Comparison of ENCODE assay signal across 29 cellular contexts in genomic region chr15:51613988-51614387, GRCh38.
"Had no signal": no experiment of that assay in that cellular context is flagged by ENCODE, and none has a peak within 500 bp of the region (broad histone marks: within the 10 kb centered on the region; RNA-seq: fewer than 3 reads in every experiment).

No MANE protein-coding gene starts in this region.

- H3K27me3 ChIP-seq: brain microvascular endothelial cell, dorsolateral prefrontal cortex had no signal

- ATAC-seq: activated CD4-positive, CD25-positive, alpha-beta regulatory T cell treated with anti-CD3 and anti-CD28 coated beads, Interleukin-2, amount 50 U/mL, for 24 hours; activated CD8-positive, alpha-beta T cell treated with anti-CD3 and anti-CD28 coated beads for 36 hours; activated T-cell treated with anti-CD3 and anti-CD28 coated beads, Interleukin-2, amount 50 U/mL, for 4 hours; activated T-helper 17 cell treated with anti-CD3 and anti-CD28 coated beads, Interleukin-2, amount 50 U/mL, for 72 hours; esophagus mucosa; T-helper 17 cell had no signal

- H3K4me3 ChIP-seq: coronary artery, dorsolateral prefrontal cortex had no signal

- H3K27ac ChIP-seq: brain microvascular endothelial cell, coronary artery, dorsolateral prefrontal cortex, WERI-Rb-1 had no signal

- FAIRE-seq: astrocyte, bronchial epithelial cell, frontal cortex had no signal

- H3K36me3 ChIP-seq: brain microvascular endothelial cell, WERI-Rb-1 had no signal

- DNase-seq: activated B cell treated with CpG ODN at 0.5 μM for 24 hours; activated CD4-positive, alpha-beta T cell treated with anti-CD3 and anti-CD28 coated beads for 48 hours; activated CD4-positive, alpha-beta T cell treated with anti-CD3 and anti-CD28 coated beads, Interleukin-2, amount 50 U/mL, for 1 hour; activated CD4-positive, alpha-beta T cell treated with anti-CD3 and anti-CD28 coated beads, Interleukin-2, amount 50 U/mL, for 48 hours; activated CD8-positive, alpha-beta memory T cell treated with anti-CD3 and anti-CD28 coated beads for 24 hours; activated CD8-positive, alpha-beta T cell treated with anti-CD3 and anti-CD28 coated beads for 36 hours; activated effector memory CD4-positive, alpha-beta T cell treated with Interleukin-2 at 50 U/mL for 16 hours; activated gamma-delta T cell treated with Interleukin-2 at 50 U/mL for 16 hours; activated naive CD4-positive, alpha-beta T cell treated with anti-CD3 and anti-CD28 coated beads, Interleukin-2, amount 50 U/mL, for 16 hours; activated naive CD4-positive, alpha-beta T cell treated with Interleukin-2 at 50 U/mL for 16 hours; activated T-cell treated with anti-CD3 and anti-CD28 coated beads, Interleukin-2, amount 50 U/mL, for 4 hours; amniotic stem cell; anterior cingulate cortex; brain microvascular endothelial cell; dorsolateral prefrontal cortex; effector memory CD4-positive, alpha-beta T cell; endodermal cell; foreskin fibroblast; head of caudate nucleus; T-helper 17 cell; T1000; WERI-Rb-1 had no signal
